In the genomic region with DNA sequence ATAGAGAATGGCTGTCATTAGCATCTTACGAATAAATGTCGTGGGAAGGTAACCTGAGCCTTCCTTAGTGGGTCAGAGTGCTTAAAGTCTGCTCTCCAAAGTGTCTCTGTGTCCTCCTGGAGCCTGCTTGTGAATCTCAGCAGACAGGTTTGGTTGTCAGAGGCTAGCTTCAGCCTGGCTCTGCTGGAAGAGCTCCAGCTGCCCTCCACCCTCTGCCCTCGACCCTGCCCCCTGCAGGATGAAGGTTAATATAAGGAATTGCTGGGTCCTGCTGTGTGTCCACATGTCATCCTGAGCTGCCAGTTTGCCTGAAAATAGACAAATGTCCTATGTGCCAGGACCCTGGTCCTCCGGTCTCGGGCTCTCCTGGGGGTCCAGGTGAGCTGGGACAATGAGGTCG, we compare ENCODE assay signal across 1 cellular context.
A peak's percentile ranks its signal among the peaks of the same experiment; 100 is the strongest.
TF ChIP-seq lines count a peak whose summit lies in the region.

No MANE protein-coding gene starts in this region.

TF ChIP-seq in GM23338, 12 proteins besides CTCF, POLR2A, EP300 and RAD21 (continued from another document):
- TF ChIP-seq, protein P1, sequence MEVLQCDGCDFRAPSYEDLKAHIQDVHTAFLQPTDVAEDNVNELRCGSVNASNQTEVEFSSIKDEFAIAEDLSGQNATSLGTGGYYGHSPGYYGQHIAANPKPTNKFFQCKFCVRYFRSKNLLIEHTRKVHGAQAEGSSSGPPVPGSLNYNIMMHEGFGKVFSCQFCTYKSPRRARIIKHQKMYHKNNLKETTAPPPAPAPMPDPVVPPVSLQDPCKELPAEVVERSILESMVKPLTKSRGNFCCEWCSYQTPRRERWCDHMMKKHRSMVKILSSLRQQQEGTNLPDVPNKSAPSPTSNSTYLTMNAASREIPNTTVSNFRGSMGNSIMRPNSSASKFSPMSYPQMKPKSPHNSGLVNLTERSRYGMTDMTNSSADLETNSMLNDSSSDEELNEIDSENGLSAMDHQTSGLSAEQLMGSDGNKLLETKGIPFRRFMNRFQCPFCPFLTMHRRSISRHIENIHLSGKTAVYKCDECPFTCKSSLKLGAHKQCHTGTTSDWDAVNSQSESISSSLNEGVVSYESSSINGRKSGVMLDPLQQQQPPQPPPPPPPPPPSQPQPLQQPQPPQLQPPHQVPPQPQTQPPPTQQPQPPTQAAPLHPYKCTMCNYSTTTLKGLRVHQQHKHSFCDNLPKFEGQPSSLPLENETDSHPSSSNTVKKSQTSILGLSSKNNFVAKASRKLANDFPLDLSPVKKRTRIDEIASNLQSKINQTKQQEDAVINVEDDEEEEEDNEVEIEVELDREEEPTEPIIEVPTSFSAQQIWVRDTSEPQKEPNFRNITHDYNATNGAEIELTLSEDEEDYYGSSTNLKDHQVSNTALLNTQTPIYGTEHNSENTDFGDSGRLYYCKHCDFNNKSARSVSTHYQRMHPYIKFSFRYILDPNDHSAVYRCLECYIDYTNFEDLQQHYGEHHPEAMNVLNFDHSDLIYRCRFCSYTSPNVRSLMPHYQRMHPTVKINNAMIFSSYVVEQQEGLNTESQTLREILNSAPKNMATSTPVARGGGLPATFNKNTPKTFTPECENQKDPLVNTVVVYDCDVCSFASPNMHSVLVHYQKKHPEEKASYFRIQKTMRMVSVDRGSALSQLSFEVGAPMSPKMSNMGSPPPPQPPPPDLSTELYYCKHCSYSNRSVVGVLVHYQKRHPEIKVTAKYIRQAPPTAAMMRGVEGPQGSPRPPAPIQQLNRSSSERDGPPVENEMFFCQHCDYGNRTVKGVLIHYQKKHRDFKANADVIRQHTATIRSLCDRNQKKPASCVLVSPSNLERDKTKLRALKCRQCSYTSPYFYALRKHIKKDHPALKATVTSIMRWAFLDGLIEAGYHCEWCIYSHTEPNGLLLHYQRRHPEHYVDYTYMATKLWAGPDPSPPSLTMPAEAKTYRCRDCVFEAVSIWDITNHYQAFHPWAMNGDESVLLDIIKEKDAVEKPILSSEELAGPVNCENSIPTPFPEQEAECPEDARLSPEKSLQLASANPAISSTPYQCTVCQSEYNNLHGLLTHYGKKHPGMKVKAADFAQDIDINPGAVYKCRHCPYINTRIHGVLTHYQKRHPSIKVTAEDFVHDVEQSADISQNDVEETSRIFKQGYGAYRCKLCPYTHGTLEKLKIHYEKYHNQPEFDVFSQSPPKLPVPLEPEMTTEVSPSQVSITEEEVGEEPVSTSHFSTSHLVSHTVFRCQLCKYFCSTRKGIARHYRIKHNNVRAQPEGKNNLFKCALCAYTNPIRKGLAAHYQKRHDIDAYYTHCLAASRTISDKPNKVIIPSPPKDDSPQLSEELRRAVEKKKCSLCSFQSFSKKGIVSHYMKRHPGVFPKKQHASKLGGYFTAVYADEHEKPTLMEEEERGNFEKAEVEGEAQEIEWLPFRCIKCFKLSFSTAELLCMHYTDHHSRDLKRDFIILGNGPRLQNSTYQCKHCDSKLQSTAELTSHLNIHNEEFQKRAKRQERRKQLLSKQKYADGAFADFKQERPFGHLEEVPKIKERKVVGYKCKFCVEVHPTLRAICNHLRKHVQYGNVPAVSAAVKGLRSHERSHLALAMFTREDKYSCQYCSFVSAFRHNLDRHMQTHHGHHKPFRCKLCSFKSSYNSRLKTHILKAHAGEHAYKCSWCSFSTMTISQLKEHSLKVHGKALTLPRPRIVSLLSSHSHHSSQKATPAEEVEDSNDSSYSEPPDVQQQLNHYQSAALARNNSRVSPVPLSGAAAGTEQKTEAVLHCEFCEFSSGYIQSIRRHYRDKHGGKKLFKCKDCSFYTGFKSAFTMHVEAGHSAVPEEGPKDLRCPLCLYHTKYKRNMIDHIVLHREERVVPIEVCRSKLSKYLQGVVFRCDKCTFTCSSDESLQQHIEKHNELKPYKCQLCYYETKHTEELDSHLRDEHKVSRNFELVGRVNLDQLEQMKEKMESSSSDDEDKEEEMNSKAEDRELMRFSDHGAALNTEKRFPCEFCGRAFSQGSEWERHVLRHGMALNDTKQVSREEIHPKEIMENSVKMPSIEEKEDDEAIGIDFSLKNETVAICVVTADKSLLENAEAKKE (CRISPR knock-in tag; IDR thresholded peaks at IDR 0.05), result peak; percentile 5; the same call in 1 of the 2 replicates
- TF ChIP-seq EZH2 (IDR thresholded peaks at IDR 0.05; ENCODE audit: low read depth, unreplicated experiment), result no peak
